Comparison of ENCODE assay signal across 1 cellular context in the genomic region with DNA sequence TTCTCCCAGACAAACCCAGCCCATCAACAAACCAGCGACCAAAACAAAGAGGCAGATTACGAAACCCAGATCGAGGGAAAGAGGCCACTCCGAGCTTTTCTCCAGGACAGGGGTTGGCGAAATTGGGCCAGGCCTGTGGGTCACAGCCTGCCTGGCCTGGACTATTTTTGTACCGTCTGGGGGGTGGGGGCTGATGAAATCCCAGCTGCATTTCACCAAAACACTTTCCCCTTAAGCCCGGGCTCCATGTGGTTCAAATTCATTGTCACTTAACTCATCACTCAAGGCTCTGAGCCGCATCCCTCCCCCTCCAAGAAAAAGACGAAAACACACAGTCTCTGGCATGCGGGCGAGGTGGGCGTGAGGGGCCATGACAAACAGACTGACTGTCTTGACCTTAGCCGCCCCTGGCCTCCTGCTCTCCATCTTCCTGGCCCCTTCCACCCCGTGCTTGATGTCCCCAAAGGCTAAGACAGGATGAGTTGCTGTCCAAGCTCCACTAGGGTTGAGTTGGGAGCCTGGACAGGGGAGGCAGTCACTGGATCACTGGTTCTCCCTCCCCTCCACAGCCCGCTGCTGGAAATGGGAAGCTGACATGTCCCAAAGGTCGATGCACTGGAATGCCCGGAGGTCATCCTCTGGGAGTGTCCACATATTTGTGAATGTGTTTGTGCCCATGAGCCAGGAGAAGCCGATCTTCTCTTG.
A peak's percentile ranks its signal among the peaks of the same experiment; 100 is the strongest.
TF ChIP-seq lines count a peak whose summit lies in the region.

No MANE protein-coding gene starts in this region.

TF ChIP-seq in HepG2, 621 proteins besides CTCF, POLR2A, EP300 and RAD21 (continues in another document):
- peak; percentile 59 for TF ChIP-seq NR2F6 (IDR thresholded peaks at IDR 0.05)
- TF ChIP-seq NR2F6 (CRISPR knock-in tag; IDR thresholded peaks at IDR 0.05): peak; percentile 81
- TF ChIP-seq, protein P1, sequence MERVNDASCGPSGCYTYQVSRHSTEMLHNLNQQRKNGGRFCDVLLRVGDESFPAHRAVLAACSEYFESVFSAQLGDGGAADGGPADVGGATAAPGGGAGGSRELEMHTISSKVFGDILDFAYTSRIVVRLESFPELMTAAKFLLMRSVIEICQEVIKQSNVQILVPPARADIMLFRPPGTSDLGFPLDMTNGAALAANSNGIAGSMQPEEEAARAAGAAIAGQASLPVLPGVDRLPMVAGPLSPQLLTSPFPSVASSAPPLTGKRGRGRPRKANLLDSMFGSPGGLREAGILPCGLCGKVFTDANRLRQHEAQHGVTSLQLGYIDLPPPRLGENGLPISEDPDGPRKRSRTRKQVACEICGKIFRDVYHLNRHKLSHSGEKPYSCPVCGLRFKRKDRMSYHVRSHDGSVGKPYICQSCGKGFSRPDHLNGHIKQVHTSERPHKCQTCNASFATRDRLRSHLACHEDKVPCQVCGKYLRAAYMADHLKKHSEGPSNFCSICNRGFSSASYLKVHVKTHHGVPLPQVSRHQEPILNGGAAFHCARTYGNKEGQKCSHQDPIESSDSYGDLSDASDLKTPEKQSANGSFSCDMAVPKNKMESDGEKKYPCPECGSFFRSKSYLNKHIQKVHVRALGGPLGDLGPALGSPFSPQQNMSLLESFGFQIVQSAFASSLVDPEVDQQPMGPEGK (CRISPR knock-in tag; IDR thresholded peaks at IDR 0.05): peak; percentile 28; the same call in 1 of the 2 replicates
- TF ChIP-seq, protein P2, sequence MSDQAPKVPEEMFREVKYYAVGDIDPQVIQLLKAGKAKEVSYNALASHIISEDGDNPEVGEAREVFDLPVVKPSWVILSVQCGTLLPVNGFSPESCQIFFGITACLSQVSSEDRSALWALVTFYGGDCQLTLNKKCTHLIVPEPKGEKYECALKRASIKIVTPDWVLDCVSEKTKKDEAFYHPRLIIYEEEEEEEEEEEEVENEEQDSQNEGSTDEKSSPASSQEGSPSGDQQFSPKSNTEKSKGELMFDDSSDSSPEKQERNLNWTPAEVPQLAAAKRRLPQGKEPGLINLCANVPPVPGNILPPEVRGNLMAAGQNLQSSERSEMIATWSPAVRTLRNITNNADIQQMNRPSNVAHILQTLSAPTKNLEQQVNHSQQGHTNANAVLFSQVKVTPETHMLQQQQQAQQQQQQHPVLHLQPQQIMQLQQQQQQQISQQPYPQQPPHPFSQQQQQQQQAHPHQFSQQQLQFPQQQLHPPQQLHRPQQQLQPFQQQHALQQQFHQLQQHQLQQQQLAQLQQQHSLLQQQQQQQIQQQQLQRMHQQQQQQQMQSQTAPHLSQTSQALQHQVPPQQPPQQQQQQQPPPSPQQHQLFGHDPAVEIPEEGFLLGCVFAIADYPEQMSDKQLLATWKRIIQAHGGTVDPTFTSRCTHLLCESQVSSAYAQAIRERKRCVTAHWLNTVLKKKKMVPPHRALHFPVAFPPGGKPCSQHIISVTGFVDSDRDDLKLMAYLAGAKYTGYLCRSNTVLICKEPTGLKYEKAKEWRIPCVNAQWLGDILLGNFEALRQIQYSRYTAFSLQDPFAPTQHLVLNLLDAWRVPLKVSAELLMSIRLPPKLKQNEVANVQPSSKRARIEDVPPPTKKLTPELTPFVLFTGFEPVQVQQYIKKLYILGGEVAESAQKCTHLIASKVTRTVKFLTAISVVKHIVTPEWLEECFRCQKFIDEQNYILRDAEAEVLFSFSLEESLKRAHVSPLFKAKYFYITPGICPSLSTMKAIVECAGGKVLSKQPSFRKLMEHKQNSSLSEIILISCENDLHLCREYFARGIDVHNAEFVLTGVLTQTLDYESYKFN (CRISPR knock-in tag; conservative IDR thresholded peaks at IDR 0.05): peak; percentile 35; the same call in 1 of the 2 replicates
- TF ChIP-seq, protein P3, sequence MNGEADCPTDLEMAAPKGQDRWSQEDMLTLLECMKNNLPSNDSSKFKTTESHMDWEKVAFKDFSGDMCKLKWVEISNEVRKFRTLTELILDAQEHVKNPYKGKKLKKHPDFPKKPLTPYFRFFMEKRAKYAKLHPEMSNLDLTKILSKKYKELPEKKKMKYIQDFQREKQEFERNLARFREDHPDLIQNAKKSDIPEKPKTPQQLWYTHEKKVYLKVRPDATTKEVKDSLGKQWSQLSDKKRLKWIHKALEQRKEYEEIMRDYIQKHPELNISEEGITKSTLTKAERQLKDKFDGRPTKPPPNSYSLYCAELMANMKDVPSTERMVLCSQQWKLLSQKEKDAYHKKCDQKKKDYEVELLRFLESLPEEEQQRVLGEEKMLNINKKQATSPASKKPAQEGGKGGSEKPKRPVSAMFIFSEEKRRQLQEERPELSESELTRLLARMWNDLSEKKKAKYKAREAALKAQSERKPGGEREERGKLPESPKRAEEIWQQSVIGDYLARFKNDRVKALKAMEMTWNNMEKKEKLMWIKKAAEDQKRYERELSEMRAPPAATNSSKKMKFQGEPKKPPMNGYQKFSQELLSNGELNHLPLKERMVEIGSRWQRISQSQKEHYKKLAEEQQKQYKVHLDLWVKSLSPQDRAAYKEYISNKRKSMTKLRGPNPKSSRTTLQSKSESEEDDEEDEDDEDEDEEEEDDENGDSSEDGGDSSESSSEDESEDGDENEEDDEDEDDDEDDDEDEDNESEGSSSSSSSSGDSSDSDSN (CRISPR knock-in tag; IDR thresholded peaks at IDR 0.05): peak; percentile 41; the same call in 1 of the 2 replicates
- peak; percentile 30; the same call in 1 of the 2 replicates for TF ChIP-seq TGIF2 (CRISPR knock-in tag; IDR thresholded peaks at IDR 0.05)
- TF ChIP-seq, protein P4, sequence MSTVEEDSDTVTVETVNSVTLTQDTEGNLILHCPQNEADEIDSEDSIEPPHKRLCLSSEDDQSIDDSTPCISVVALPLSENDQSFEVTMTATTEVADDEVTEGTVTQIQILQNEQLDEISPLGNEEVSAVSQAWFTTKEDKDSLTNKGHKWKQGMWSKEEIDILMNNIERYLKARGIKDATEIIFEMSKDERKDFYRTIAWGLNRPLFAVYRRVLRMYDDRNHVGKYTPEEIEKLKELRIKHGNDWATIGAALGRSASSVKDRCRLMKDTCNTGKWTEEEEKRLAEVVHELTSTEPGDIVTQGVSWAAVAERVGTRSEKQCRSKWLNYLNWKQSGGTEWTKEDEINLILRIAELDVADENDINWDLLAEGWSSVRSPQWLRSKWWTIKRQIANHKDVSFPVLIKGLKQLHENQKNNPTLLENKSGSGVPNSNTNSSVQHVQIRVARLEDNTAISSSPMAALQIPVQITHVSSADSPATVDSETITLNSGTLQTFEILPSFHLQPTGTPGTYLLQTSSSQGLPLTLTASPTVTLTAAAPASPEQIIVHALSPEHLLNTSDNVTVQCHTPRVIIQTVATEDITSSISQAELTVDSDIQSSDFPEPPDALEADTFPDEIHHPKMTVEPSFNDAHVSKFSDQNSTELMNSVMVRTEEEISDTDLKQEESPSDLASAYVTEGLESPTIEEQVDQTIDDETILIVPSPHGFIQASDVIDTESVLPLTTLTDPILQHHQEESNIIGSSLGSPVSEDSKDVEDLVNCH (CRISPR knock-in tag; IDR thresholded peaks at IDR 0.05): no peak
- peak; percentile 49; the same call in 1 of the 2 replicates for TF ChIP-seq PHF21A (CRISPR knock-in tag; IDR thresholded peaks at IDR 0.05)
- TF ChIP-seq, protein P5, sequence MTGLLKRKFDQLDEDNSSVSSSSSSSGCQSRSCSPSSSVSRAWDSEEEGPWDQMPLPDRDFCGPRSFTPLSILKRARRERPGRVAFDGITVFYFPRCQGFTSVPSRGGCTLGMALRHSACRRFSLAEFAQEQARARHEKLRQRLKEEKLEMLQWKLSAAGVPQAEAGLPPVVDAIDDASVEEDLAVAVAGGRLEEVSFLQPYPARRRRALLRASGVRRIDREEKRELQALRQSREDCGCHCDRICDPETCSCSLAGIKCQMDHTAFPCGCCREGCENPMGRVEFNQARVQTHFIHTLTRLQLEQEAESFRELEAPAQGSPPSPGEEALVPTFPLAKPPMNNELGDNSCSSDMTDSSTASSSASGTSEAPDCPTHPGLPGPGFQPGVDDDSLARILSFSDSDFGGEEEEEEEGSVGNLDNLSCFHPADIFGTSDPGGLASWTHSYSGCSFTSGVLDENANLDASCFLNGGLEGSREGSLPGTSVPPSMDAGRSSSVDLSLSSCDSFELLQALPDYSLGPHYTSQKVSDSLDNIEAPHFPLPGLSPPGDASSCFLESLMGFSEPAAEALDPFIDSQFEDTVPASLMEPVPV (CRISPR knock-in tag; IDR thresholded peaks at IDR 0.05): no peak
- no peak for TF ChIP-seq SALL2 (CRISPR knock-in tag; IDR thresholded peaks at IDR 0.05)
- TF ChIP-seq ZNF644 (CRISPR knock-in tag; IDR thresholded peaks at IDR 0.05; ENCODE audit: low read depth): 0 out of 2 replicates have a peak, but pooled peaks have one; percentile 63
- TF ChIP-seq, protein P6, sequence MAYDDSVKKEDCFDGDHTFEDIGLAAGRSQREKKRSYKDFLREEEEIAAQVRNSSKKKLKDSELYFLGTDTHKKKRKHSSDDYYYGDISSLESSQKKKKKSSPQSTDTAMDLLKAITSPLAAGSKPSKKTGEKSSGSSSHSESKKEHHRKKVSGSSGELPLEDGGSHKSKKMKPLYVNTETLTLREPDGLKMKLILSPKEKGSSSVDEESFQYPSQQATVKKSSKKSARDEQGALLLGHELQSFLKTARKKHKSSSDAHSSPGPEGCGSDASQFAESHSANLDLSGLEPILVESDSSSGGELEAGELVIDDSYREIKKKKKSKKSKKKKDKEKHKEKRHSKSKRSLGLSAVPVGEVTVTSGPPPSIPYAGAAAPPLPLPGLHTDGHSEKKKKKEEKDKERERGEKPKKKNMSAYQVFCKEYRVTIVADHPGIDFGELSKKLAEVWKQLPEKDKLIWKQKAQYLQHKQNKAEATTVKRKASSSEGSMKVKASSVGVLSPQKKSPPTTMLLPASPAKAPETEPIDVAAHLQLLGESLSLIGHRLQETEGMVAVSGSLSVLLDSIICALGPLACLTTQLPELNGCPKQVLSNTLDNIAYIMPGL (CRISPR knock-in tag; IDR thresholded peaks at IDR 0.05; ENCODE audit: borderline replicate concordance in 1 of 2, low read depth in 1 of 2): no peak
- TF ChIP-seq ZNF678 (CRISPR knock-in tag; IDR thresholded peaks at IDR 0.05): no peak
- no peak for TF ChIP-seq LCORL (IDR thresholded peaks at IDR 0.05)
- peak; percentile 54; the same call in 1 of the 2 replicates for TF ChIP-seq LCORL (CRISPR knock-in tag; IDR thresholded peaks at IDR 0.05)
- TF ChIP-seq SALL1 (CRISPR knock-in tag; IDR thresholded peaks at IDR 0.05): peak; percentile 59
- peak; percentile 24; the same call in 1 of the 2 replicates for TF ChIP-seq SAP130 (CRISPR knock-in tag; IDR thresholded peaks at IDR 0.05; ENCODE audit: low read depth)
- peak; percentile 63; the same call in 1 of the 2 replicates for TF ChIP-seq RXRB (CRISPR knock-in tag; IDR thresholded peaks at IDR 0.05; ENCODE audit: borderline replicate concordance)
- no peak for TF ChIP-seq MAF1 (CRISPR knock-in tag; IDR thresholded peaks at IDR 0.05; ENCODE audit: borderline replicate concordance)
- TF ChIP-seq CHD2 (IDR thresholded peaks at IDR 0.05; ENCODE audit: low read depth, low read length): no peak
- TF ChIP-seq, protein P7, sequence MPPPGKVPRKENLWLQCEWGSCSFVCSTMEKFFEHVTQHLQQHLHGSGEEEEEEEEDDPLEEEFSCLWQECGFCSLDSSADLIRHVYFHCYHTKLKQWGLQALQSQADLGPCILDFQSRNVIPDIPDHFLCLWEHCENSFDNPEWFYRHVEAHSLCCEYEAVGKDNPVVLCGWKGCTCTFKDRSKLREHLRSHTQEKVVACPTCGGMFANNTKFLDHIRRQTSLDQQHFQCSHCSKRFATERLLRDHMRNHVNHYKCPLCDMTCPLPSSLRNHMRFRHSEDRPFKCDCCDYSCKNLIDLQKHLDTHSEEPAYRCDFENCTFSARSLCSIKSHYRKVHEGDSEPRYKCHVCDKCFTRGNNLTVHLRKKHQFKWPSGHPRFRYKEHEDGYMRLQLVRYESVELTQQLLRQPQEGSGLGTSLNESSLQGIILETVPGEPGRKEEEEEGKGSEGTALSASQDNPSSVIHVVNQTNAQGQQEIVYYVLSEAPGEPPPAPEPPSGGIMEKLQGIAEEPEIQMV (CRISPR knock-in tag; IDR thresholded peaks at IDR 0.05; ENCODE audit: low read depth): no peak
- peak; percentile 44; the same call in 1 of the 2 replicates for TF ChIP-seq ZNF292 (CRISPR knock-in tag; IDR thresholded peaks at IDR 0.05; ENCODE audit: borderline replicate concordance, low read depth)
- TF ChIP-seq, protein P8, sequence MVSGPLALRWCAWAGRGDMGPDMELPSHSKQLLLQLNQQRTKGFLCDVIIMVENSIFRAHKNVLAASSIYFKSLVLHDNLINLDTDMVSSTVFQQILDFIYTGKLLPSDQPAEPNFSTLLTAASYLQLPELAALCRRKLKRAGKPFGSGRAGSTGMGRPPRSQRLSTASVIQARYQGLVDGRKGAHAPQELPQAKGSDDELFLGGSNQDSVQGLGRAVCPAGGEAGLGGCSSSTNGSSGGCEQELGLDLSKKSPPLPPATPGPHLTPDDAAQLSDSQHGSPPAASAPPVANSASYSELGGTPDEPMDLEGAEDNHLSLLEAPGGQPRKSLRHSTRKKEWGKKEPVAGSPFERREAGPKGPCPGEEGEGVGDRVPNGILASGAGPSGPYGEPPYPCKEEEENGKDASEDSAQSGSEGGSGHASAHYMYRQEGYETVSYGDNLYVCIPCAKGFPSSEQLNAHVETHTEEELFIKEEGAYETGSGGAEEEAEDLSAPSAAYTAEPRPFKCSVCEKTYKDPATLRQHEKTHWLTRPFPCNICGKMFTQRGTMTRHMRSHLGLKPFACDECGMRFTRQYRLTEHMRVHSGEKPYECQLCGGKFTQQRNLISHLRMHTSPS (CRISPR knock-in tag; IDR thresholded peaks at IDR 0.05; ENCODE audit: low read depth): 0 out of 2 replicates have a peak, but pooled peaks have one; percentile 29
- TF ChIP-seq RXRA (CRISPR knock-in tag; IDR thresholded peaks at IDR 0.05): peak; percentile 85
- TF ChIP-seq, protein P9, sequence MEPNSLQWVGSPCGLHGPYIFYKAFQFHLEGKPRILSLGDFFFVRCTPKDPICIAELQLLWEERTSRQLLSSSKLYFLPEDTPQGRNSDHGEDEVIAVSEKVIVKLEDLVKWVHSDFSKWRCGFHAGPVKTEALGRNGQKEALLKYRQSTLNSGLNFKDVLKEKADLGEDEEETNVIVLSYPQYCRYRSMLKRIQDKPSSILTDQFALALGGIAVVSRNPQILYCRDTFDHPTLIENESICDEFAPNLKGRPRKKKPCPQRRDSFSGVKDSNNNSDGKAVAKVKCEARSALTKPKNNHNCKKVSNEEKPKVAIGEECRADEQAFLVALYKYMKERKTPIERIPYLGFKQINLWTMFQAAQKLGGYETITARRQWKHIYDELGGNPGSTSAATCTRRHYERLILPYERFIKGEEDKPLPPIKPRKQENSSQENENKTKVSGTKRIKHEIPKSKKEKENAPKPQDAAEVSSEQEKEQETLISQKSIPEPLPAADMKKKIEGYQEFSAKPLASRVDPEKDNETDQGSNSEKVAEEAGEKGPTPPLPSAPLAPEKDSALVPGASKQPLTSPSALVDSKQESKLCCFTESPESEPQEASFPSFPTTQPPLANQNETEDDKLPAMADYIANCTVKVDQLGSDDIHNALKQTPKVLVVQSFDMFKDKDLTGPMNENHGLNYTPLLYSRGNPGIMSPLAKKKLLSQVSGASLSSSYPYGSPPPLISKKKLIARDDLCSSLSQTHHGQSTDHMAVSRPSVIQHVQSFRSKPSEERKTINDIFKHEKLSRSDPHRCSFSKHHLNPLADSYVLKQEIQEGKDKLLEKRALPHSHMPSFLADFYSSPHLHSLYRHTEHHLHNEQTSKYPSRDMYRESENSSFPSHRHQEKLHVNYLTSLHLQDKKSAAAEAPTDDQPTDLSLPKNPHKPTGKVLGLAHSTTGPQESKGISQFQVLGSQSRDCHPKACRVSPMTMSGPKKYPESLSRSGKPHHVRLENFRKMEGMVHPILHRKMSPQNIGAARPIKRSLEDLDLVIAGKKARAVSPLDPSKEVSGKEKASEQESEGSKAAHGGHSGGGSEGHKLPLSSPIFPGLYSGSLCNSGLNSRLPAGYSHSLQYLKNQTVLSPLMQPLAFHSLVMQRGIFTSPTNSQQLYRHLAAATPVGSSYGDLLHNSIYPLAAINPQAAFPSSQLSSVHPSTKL (CRISPR knock-in tag; IDR thresholded peaks at IDR 0.05): peak; percentile 31; the same call in 1 of the 2 replicates
